Comparison of ENCODE assay signal across 3 cellular contexts in the genomic region with DNA sequence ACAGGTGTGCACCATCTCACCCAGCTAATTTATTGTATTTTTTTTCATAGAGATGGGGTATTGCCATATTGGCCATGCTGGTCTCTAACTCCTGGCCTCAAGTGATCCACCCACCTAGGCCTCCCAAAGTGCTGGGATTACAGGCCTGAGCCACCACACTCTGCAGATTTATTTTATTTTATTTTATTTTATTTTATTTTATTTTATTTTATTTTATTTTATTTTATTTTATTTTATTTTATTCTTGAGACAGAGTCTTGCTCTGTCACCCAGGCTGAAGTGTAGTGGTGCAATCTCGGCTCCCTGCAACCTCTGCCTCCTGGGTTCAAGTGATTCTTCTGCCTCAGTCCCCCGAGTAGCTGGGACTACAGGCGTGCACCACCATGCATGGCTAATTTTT. TPM values are rescaled to one million over a fixed set of nuclear protein-coding genes. Genes with fewer than 3 reads are reported as not detected.
"Had no signal": no experiment of that assay in that cellular context is flagged by ENCODE, and none has a peak within 500 bp of the region (broad histone marks: within the 10 kb centered on the region; RNA-seq: fewer than 3 reads in every experiment).

No MANE protein-coding gene starts in this region.

RNA-seq across cellular contexts. Expression of a gene that starts 15.0 kb away (rescaled TPM):
- total RNA-seq: naive thymus-derived CD8-positive, alpha-beta T cell; natural killer cell; natural killer cell treated with Interleukin-12 subunit alpha and Interleukin-12 subunit beta and Interleukin-15 and Interleukin-18, amount 100 ng/mL, for 72 hours had no signal
